ENCODE assay signal across 26 cellular contexts in genomic region chr2:68620762-68621161, GRCh38. TPM values are rescaled to one million over a fixed set of nuclear protein-coding genes. Genes with fewer than 3 reads are reported as not detected.
DNase-seq lines count a peak whose midpoint lies in the region; ATAC-seq, FAIRE-seq and TF ChIP-seq lines count a peak whose summit lies in the region.
"Had no signal": no experiment of that assay in that cellular context is flagged by ENCODE, and none has a peak within 500 bp of the region (broad histone marks: within the 10 kb centered on the region; RNA-seq: fewer than 3 reads in every experiment).

No MANE protein-coding gene starts in this region.

- H3K27me3 ChIP-seq in bronchial epithelial cell (ENCODE audit: control insufficient read depth, insufficient read depth, low read length): no peaks in the 10 kb centered on the region
- H3K27me3 ChIP-seq: BLaER1 had no signal

- H3K4me3 ChIP-seq in bronchial epithelial cell (ENCODE audit: low read depth, low read length): no peak overlapping the region
- H3K4me3 ChIP-seq: BLaER1, GM12878 had no signal

- TF ChIP-seq POLR2A in GM12892 (IDR thresholded peaks at IDR 0.05; ENCODE audit: low read depth, low read length): no peak

- DNase-seq in EL (peak; percentile 6), M059J (ENCODE audit: low read depth) (peak; percentile 11), bronchial epithelial cell (ENCODE audit: low read depth) (peak; percentile 20), iris pigment epithelial cell (ENCODE audit: low read depth) (peak; percentile 18), GM13977 (ENCODE audit: low spot score) (no peak), GM12892 (ENCODE audit: insufficient read length) (no peak)
- DNase-seq: ACHN; CD4-positive, alpha-beta T cell; COR-L47; DMS79; HFFc6; Kasumi-1; MM.1S; NCI-H1694; NCI-H2081; NCI-H2171 treated with DMSO at 0.1 percent for 48 hours; NCI-H526; PC-3; Right ventricle myocardium superior had no signal

- H3K36me3 ChIP-seq in bronchial epithelial cell (ENCODE audit: control insufficient read depth, insufficient read depth, low read length): no peaks in the 10 kb centered on the region
- H3K36me3 ChIP-seq: BLaER1 had no signal

- TF ChIP-seq CTCF in bronchial epithelial cell (IDR thresholded peaks at IDR 0.05; ENCODE audit: insufficient read depth, low read length, severe bottlenecking) (no peak), GM13977 (IDR thresholded peaks at IDR 0.05; ENCODE audit: extremely low read depth, insufficient read depth, missing control alignments) (no peak)

- in situ Hi-C loops in GM13977 (cut with MboI; ENCODE audit: low pct_unique_long_range_greater_than_20kb, low sequenced_read_pairs, unreplicated experiment): no loop called here

- no peak for ATAC-seq in GM21723 (IDR thresholded peaks at IDR 0.05; ENCODE audit: unreplicated experiment)
- ATAC-seq: GM12878, PC-3, SK-N-SH treated with all-trans-retinoic acid at 6 μM for 48 hours had no signal

- FAIRE-seq in bronchial epithelial cell (lab: Jason Lieb, UNC) (no peak), GM12892 (lab: Jason Lieb, UNC) (no peak)
- FAIRE-seq: GM12878 had no signal

RNA-seq across cellular contexts. Expression of gene PROKR1, which starts 22.6 kb away (rescaled TPM):
- 0.17 TPM in 1 of 2 replicates, not detected in the other for total RNA-seq in M059J (2014; rRNA removed; shearing (Covaris generic))
- not detected in 2 replicates for total RNA-seq in bronchial epithelial cell
- polyA plus RNA-seq in GM12892 (2012; ENCODE audit: missing spikeins): not detected
- total RNA-seq: CD4-positive, alpha-beta T cell; GM12878; H4; HFFc6; Right ventricle myocardium superior; RPMI7951 had no signal
- polyA plus RNA-seq: IgD-negative memory B cell had no signal

Comparison
In these comparisons a context has a peak if more than half of its experiments do, and no peak if none do; other contexts are left out.
1. DNase-seq: peak in EL (single experiment), M059J (single experiment), bronchial epithelial cell (single experiment) and iris pigment epithelial cell (single experiment); none in GM13977 (single experiment) and GM12892 (single experiment).